ENCODE assay signal across 8 cellular contexts in genomic region chr3:9916734-9917680, GRCh38. TPM values are rescaled to one million over a fixed set of nuclear protein-coding genes. Genes with fewer than 3 reads are reported as not detected.
DNase-seq lines count a peak whose midpoint lies in the region; ATAC-seq and TF ChIP-seq lines count a peak whose summit lies in the region.

TSS of gene IL17RC (plus strand) at chr3:9917098. CDS start at chr3:9917316, 218 bp downstream.

- H3K9ac ChIP-seq in HUES64 (ENCODE audit: low read depth, low read length), result peak within 1 kb of the TSS; percentile 78

- DNase-seq in CD4-positive, alpha-beta T cell, result peak in 1 of 10 experiments; percentile 24
- peak; percentile 97 for DNase-seq in RWPE2 (ENCODE audit: low spot score)
- DNase-seq in body of pancreas, result peak; percentile 90 to 94 (median 94)
- DNase-seq in hepatic stellate cell (ENCODE audit: low spot score), result peak; percentile 91
- DNase-seq in posterior vena cava (ENCODE audit: low spot score), result peak; percentile 95

- H3K4me1 ChIP-seq in HUES64 (ENCODE audit: insufficient read depth, low read length), result peaks cover 6% of the 10 kb centered on the region; the same call in 1 of the 2 replicates
- H3K4me1 ChIP-seq in RWPE2 (ENCODE audit: insufficient read depth, poor library complexity, severe bottlenecking), result peaks cover 10% of the 10 kb centered on the region
- H3K4me1 ChIP-seq in body of pancreas, result peaks cover 49% of the 10 kb centered on the region

- H3K4me3 ChIP-seq in HUES64 (ENCODE audit: low read length) (peak within 1 kb of the TSS; percentile 63), RWPE2 (ENCODE audit: severe bottlenecking) (peak within 1 kb of the TSS; percentile 36), body of pancreas (peak within 1 kb of the TSS; percentile 10 to 37)

- intact Hi-C loops in CD4-positive, alpha-beta T cell (cut with DNase I, micrococcal nuclease), result no loop called here
- intact Hi-C loops in body of pancreas (cut with DNase I) (no loop called here), posterior vena cava (cut with DNase I) (loop anchor here in 1 of 2 donors (5.0 kb wide), 1 partner anchor 75 kb away; the partner anchor contains the start of gene RPUSD3)

- POLR2A ChIA-PET in CD4-positive, alpha-beta T cell (lab: Charles Lee), result interaction anchor here (2.0 to 4.9 kb wide), 2 partner anchors 16 to 26 kb away, joined by 9 to 32 read pairs; partner anchors contain the start of genes CRELD1 and JAGN1

- TF ChIP-seq POLR2A in body of pancreas (IDR thresholded peaks at IDR 0.05), result peak; percentile 52 to 74 (median 74)

- H3K27ac Mint-ChIP-seq in CD4-positive, alpha-beta T cell, result no peak within 1 kb of the TSS

- H3K27me3 ChIP-seq in CD4-positive, alpha-beta T cell (ENCODE audit: control insufficient read depth, insufficient read depth, low read length), result no peaks in the 10 kb centered on the region
- H3K27me3 ChIP-seq in HUES64 (ENCODE audit: insufficient read depth, low read length) (peaks cover 18% of the 10 kb centered on the region), RWPE2 (ENCODE audit: insufficient read depth, poor library complexity, severe bottlenecking) (no peaks in the 10 kb centered on the region), body of pancreas (no peaks in the 10 kb centered on the region)

- no peaks in the 10 kb centered on the region for H3K36me3 ChIP-seq in HUES64 (ENCODE audit: insufficient read depth, low read length)
- peaks cover 9% of the 10 kb centered on the region; the same call in 1 of the 2 replicates for H3K36me3 ChIP-seq in RWPE2 (ENCODE audit: low read depth)
- no peaks in the 10 kb centered on the region for H3K36me3 ChIP-seq in body of pancreas (replicated peaks in 1 of 2; ENCODE audit: insufficient read depth in 1 of 2, low read depth in 2 of 2)

- H3K4me1 Mint-ChIP-seq in CD4-positive, alpha-beta T cell (ENCODE audit: low read depth), result peaks cover 18% of the 10 kb centered on the region

- H3K9me3 ChIP-seq in CD4-positive, alpha-beta T cell (ENCODE audit: control insufficient read depth, low read length), result no peaks in the 10 kb centered on the region
- H3K9me3 ChIP-seq in HUES64 (ENCODE audit: insufficient read depth, low read depth, low read length) (no peaks in the 10 kb centered on the region), RWPE2 (ENCODE audit: severe bottlenecking) (no peaks in the 10 kb centered on the region), body of pancreas (no peaks in the 10 kb centered on the region)

- H3K4me3 Mint-ChIP-seq in CD4-positive, alpha-beta T cell, result peak within 1 kb of the TSS; percentile 81

- no peak for ATAC-seq in CD4-positive, alpha-beta T cell (ENCODE audit: poor library complexity)
- ATAC-seq in RWPE2 (ENCODE audit: low read depth) (peak; percentile 95), body of pancreas (peak; percentile 85), GM18867 (IDR thresholded peaks at IDR 0.05; ENCODE audit: unreplicated experiment) (no peak), GM19395 (IDR thresholded peaks at IDR 0.05; ENCODE audit: unreplicated experiment) (no peak)

- no peak for TF ChIP-seq CTCF in CD4-positive, alpha-beta T cell (IDR thresholded peaks at IDR 0.05)
- TF ChIP-seq CTCF in RWPE2 (IDR thresholded peaks at IDR 0.05; ENCODE audit: poor library complexity, severe bottlenecking) (no peak), body of pancreas (IDR thresholded peaks at IDR 0.05) (peak in 1 of 7 experiments; percentile 14)

- H3K27me3 Mint-ChIP-seq in CD4-positive, alpha-beta T cell, result no peaks in the 10 kb centered on the region

- H3K36me3 Mint-ChIP-seq in CD4-positive, alpha-beta T cell (ENCODE audit: low read depth), result no peaks in the 10 kb centered on the region

- CTCF ChIA-PET in CD4-positive, alpha-beta T cell (lab: Charles Lee), result no interaction called here

- no peak within 1 kb of the TSS for H3K27ac ChIP-seq in CD4-positive, alpha-beta T cell (ENCODE audit: low read depth, low read length)
- H3K27ac ChIP-seq in HUES64 (ENCODE audit: low read depth, low read length) (peak within 1 kb of the TSS; percentile 23; the same call in 1 of the 2 replicates), RWPE2 (ENCODE audit: poor library complexity, severe bottlenecking) (peak within 1 kb of the TSS; percentile 64), body of pancreas (peak within 1 kb of the TSS; percentile 65 to 93 (median 90))

- WGBS in HUES64, result 27% methylated on average over 19 of the region's 19 CpGs
- WGBS in body of pancreas, 2 donors, result 0 to 5% methylated on average over 4 to 18 of the region's 19 CpGs

- no peaks in the 10 kb centered on the region for H3K9me3 Mint-ChIP-seq in CD4-positive, alpha-beta T cell

RNA-seq across cellular contexts. Expression of gene IL17RC, which starts in this region (rescaled TPM):
- total RNA-seq in CD4-positive, alpha-beta T cell, result under 1 TPM; 0.42 to 0.88 TPM
- 5.5 TPM for polyA plus RNA-seq in HUES64 (2013, experiment 1 of 2)
- 6.8 TPM for polyA plus RNA-seq in HUES64 (2013, experiment 2 of 2)
- 10 to 100 TPM; 40.7 to 60.3 TPM for total RNA-seq in body of pancreas
- total RNA-seq in posterior vena cava, result 10 to 100 TPM; 31.9 to 41.1 TPM

Comparison
In these comparisons a context has a peak if more than half of its experiments do, and no peak if none do; other contexts are left out.
1. RNA of gene IL17RC (total RNA-seq): 40.7 to 60.3 TPM in body of pancreas and 31.9 to 41.1 TPM in posterior vena cava; 0.42 to 0.88 TPM in CD4-positive, alpha-beta T cell; every median in the first group is over 10 times any median in the second.
2. ATAC-seq: peak in RWPE2 (single experiment) and body of pancreas (single experiment); none in CD4-positive, alpha-beta T cell (single experiment), GM18867 (single experiment) and GM19395 (single experiment).
3. Peak in every context shown above with its lines, with median percentiles within 50 percentile points of each other: H3K4me3 ChIP-seq.